8 cellular contexts compared by ENCODE assay signal in the genomic region with DNA sequence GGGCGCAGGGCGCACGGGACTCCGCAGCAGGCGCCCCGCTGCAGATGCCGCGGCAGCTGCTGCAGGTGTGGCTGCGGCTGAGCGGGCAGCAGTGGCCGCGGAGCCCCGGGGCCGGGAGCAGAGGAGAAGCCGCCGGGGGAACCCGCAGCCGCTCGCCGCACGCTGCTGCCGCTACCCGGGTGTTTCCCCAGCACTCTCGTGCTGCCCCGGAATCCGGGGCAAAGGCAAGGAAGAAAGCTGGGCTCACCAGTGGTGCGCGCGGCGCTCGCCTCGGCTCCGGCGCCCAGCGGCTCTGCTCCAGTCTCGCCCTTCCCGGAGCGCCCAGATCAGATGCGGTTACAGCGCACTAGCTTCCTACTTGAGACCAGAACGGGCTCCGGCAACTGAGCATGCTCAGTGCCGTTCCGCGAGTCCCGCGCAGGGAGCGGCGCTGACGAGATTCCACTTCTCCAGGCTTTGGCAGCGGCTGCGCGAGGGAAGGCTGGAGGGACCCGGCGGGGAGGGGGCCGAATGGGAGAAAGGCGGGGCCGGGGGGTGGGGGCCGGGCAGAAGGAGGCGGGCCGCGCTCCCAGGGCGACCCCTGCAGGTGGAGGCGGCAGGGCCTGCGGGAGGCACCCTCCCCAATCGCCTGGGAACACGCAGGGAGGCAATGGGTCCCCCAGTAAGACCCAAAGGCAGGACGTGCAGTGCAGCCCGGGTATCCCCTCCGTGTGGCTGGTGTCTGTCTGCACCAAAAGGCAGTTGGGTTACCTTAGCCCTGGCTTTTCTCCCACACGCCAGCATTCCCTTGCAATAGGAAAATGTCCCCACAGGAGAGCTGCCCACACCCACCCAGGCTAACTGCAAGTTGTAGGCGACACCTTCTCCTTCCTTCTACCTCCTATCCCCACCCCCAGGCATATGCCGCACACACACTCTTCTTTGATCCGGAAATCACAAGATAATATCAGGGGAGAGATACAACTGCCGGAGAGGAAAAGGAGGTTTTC. TPM values are rescaled to one million over a fixed set of nuclear protein-coding genes. Genes with fewer than 3 reads are reported as not detected.
DNase-seq lines count a peak whose midpoint lies in the region; ATAC-seq and TF ChIP-seq lines count a peak whose summit lies in the region.

A gene (minus strand): TSS at position 385 of the 989 bp plus-strand sequence. CDS start 181,288 bp downstream, outside the sequence.

- H4K20me1 ChIP-seq in GM23248 (ENCODE audit: insufficient read depth) (no peaks in the 10 kb centered on the region), Karpas-422 (ENCODE audit: insufficient read depth, low read depth, low read length) (no peaks in the 10 kb centered on the region), osteoblast (ENCODE audit: insufficient read depth, low read length) (peaks cover 7% of the 10 kb centered on the region)

- peaks cover 43% of the 10 kb centered on the region for H3K79me2 ChIP-seq in GM23248 (ENCODE audit: insufficient read depth)
- no peaks in the 10 kb centered on the region for H3K79me2 ChIP-seq in Karpas-422 (ENCODE audit: low read length)
- peaks cover 45% of the 10 kb centered on the region for H3K79me2 ChIP-seq in osteoblast (ENCODE audit: insufficient read depth, low read length)

- intact Hi-C loops in Right ventricle myocardium superior (cut with DNase I) (loop anchor here (5.0 kb wide), 1 partner anchor 287 kb away; no protein-coding TSS in a partner anchor), aorta (cut with DNase I) (loop anchor here (2.0 to 10.0 kb wide), 8 partner anchors 37 to 460 kb away; no protein-coding TSS in a partner anchor)

- H3K4me3 ChIP-seq in GM23248 (peak within 1 kb of the TSS; percentile 87), Karpas-422 (ENCODE audit: low read length) (peak within 1 kb of the TSS; percentile 61), Peyer's patch (peak within 1 kb of the TSS; percentile 48 to 86 (median 68)), osteoblast (ENCODE audit: insufficient read depth, low read length) (peak within 1 kb of the TSS; percentile 82), aorta (ENCODE audit: low read length in 2 of 2) (peak within 1 kb of the TSS; percentile 71 to 92)

- H3K9ac ChIP-seq in GM23248: peak within 1 kb of the TSS; percentile 77
- H3K9ac ChIP-seq in Karpas-422 (ENCODE audit: low read length): peak within 1 kb of the TSS; percentile 56

- 3 to 4% methylated on average over 46 to 60 of the region's 75 CpGs for WGBS in GM23248 (ENCODE audit: low coverage in 1 of 2, low lambda C conversion rate in 2 of 2, missing lambda C conversion rate in 2 of 2), 2 experiments
- WGBS in adipose tissue, 3 donors: 2% methylated on average over 61 to 75 of the region's 75 CpGs
- 4% methylated on average over 51 to 75 of the region's 75 CpGs for WGBS in aorta, 2 donors

- H3K9me3 ChIP-seq in GM23248 (ENCODE audit: low read depth) (no peaks in the 10 kb centered on the region), Karpas-422 (ENCODE audit: low read length) (no peaks in the 10 kb centered on the region), Peyer's patch (no peaks in the 10 kb centered on the region), osteoblast (ENCODE audit: low read depth, low read length) (no peaks in the 10 kb centered on the region), aorta (ENCODE audit: control insufficient read depth, low read length) (no peaks in the 10 kb centered on the region)

- peaks cover 22% of the 10 kb centered on the region for H3F3A ChIP-seq in GM23248 (ENCODE audit: insufficient read depth)

- H2AFZ ChIP-seq in GM23248 (peak within 1 kb of the TSS; percentile 80), Karpas-422 (ENCODE audit: low read length) (peak within 1 kb of the TSS; percentile 32; the same call in 1 of the 2 replicates), osteoblast (ENCODE audit: low read length) (peak within 1 kb of the TSS; percentile 80)

- peak within 1 kb of the TSS; percentile 98 for H3K4me2 ChIP-seq in GM23248 (ENCODE audit: unreplicated experiment)
- peak within 1 kb of the TSS; percentile 60 for H3K4me2 ChIP-seq in Karpas-422 (ENCODE audit: low read depth, low read length, poor library complexity, severe bottlenecking)
- H3K4me2 ChIP-seq in osteoblast (ENCODE audit: insufficient read depth, low read length): peak within 1 kb of the TSS; percentile 95

- peak; percentile 76 to 95 for TF ChIP-seq POLR2A in Peyer's patch (IDR thresholded peaks at IDR 0.05)

- peak within 1 kb of the TSS; percentile 7; the same call in 1 of the 2 replicates for H3K27ac ChIP-seq in GM23248
- H3K27ac ChIP-seq in Karpas-422 (ENCODE audit: low read length): no peak within 1 kb of the TSS
- H3K27ac ChIP-seq in Peyer's patch: peak within 1 kb of the TSS; percentile 50 to 90 (median 76)
- no peak within 1 kb of the TSS for H3K27ac ChIP-seq in adipose tissue (ENCODE audit: low read depth, low read length)
- peak within 1 kb of the TSS; percentile 80 for H3K27ac ChIP-seq in osteoblast (ENCODE audit: low read depth, low read length)
- peak within 1 kb of the TSS; percentile 51 to 73 for H3K27ac ChIP-seq in aorta (ENCODE audit: low read depth in 1 of 2, low read length in 2 of 2)

- peak; percentile 95 for ATAC-seq in Right ventricle myocardium superior (ENCODE audit: poor library complexity)
- ATAC-seq in aorta (ENCODE audit: low FRiP score): peak; percentile 94

- TF ChIP-seq CTCF in Peyer's patch (IDR thresholded peaks at IDR 0.05) (peak in 4 of 6 experiments; percentile 48 to 59 (median 53)), osteoblast (IDR thresholded peaks at IDR 0.05; ENCODE audit: extremely low read depth, low read depth, low read length) (peak; percentile 47)

- no peaks in the 10 kb centered on the region for H3K9me2 ChIP-seq in GM23248 (ENCODE audit: insufficient read depth)
- no peaks in the 10 kb centered on the region for H3K9me2 ChIP-seq in Karpas-422 (replicated peaks; ENCODE audit: insufficient read depth, low read length)

- DNase-seq in GM03348 (ENCODE audit: low spot score): peak; percentile 98
- DNase-seq in GM23248: peak; percentile 98
- peak; percentile 79 for DNase-seq in Karpas-422
- DNase-seq in Peyer's patch: peak; percentile 40 to 95 (median 93)
- peak; percentile 96 for DNase-seq in Right ventricle myocardium superior
- peak; percentile 99 for DNase-seq in osteoblast (ENCODE audit: insufficient read length, low spot score, missing footprints)
- DNase-seq in aorta: peak; percentile 96 to 97

- in situ Hi-C loops in GM23248 (cut with MboI): loop anchor here (10.0 kb wide), 2 partner anchors 240 to 290 kb away; no protein-coding TSS in a partner anchor

- H3K27me3 ChIP-seq in GM23248 (replicated peaks; ENCODE audit: insufficient read depth) (no peaks in the 10 kb centered on the region), Karpas-422 (ENCODE audit: low read length) (no peaks in the 10 kb centered on the region), Peyer's patch (no peaks in the 10 kb centered on the region), osteoblast (ENCODE audit: insufficient read depth, low read length) (no peaks in the 10 kb centered on the region), aorta (ENCODE audit: control insufficient read depth in 1 of 2, insufficient read depth in 2 of 2, low read length in 1 of 2) (no peaks in the 10 kb centered on the region)

- H3K36me3 ChIP-seq in GM23248 (ENCODE audit: low read depth): no peaks in the 10 kb centered on the region
- H3K36me3 ChIP-seq in Karpas-422 (ENCODE audit: insufficient read depth, low read length): no peaks in the 10 kb centered on the region
- no peaks in the 10 kb centered on the region for H3K36me3 ChIP-seq in Peyer's patch
- H3K36me3 ChIP-seq in osteoblast (ENCODE audit: insufficient read depth, low read length): no peaks in the 10 kb centered on the region
- H3K36me3 ChIP-seq in aorta (ENCODE audit: control insufficient read depth in 1 of 2, insufficient read depth in 2 of 2, low read length in 1 of 2): no peaks in the 10 kb centered on the region

- peaks cover 14% of the 10 kb centered on the region for H3K4me1 ChIP-seq in GM23248 (ENCODE audit: insufficient read depth)
- H3K4me1 ChIP-seq in Karpas-422 (ENCODE audit: low read length): peaks cover 7% of the 10 kb centered on the region
- peaks cover 0 to 22% (median 7%) of the 10 kb centered on the region in 4 donors for H3K4me1 ChIP-seq in Peyer's patch
- peaks cover 23% of the 10 kb centered on the region for H3K4me1 ChIP-seq in osteoblast (ENCODE audit: insufficient read depth, low read length)
- H3K4me1 ChIP-seq in aorta (ENCODE audit: control insufficient read depth in 1 of 2, insufficient read depth in 2 of 2, low read length in 2 of 2): no peaks in the 10 kb centered on the region

RNA-seq across cellular contexts. Expression of the gene that starts here (rescaled TPM):
- total RNA-seq in GM23248 (2014; rRNA removed; shearing (Covaris generic)): 61.0 and 83.8 TPM in 2 replicates
- polyA plus RNA-seq in GM23248 (2016; fragmentation: Nextera tagmentation; extraction: Ambion mirVana) (22.0 and 24.1 TPM in 2 replicates), adipose tissue (10 to 100 TPM in 2 of 3 donors, 1 to 10 TPM in 1; 6.1 to 36.6 (median 27.3) TPM), aorta (10 to 100 TPM; 22.7 to 28.9 TPM)
- total RNA-seq in Karpas-422 (2014; rRNA removed; shearing (Covaris generic); ENCODE audit: low replicate concordance): 3.7 and 6.7 TPM in 2 replicates
- total RNA-seq in Peyer's patch (10 to 100 TPM; 47.5 to 99.9 (median 57.5) TPM), Right ventricle myocardium superior (22.5 TPM), osteoblast (89.0 and 92.3 TPM in 2 replicates), aorta (100 to 1,000 TPM in 1 of 2 donors, 10 to 100 TPM in 1; 99.8 to 101 TPM)

Comparison
In these comparisons a context has a peak if more than half of its experiments do, and no peak if none do; other contexts are left out.
1. H3K27ac ChIP-seq: peak in GM23248 (single experiment), Peyer's patch (4 of 4), osteoblast (single experiment) and aorta (2 of 2); none in Karpas-422 (single experiment) and adipose tissue (single experiment).
2. Peak in every context shown above with its lines, with median percentiles within 50 percentile points of each other: DNase-seq, H2AFZ ChIP-seq, H3K4me2 ChIP-seq and H3K4me3 ChIP-seq.